ENCODE assay signal across 9 cellular contexts in the genomic region with DNA sequence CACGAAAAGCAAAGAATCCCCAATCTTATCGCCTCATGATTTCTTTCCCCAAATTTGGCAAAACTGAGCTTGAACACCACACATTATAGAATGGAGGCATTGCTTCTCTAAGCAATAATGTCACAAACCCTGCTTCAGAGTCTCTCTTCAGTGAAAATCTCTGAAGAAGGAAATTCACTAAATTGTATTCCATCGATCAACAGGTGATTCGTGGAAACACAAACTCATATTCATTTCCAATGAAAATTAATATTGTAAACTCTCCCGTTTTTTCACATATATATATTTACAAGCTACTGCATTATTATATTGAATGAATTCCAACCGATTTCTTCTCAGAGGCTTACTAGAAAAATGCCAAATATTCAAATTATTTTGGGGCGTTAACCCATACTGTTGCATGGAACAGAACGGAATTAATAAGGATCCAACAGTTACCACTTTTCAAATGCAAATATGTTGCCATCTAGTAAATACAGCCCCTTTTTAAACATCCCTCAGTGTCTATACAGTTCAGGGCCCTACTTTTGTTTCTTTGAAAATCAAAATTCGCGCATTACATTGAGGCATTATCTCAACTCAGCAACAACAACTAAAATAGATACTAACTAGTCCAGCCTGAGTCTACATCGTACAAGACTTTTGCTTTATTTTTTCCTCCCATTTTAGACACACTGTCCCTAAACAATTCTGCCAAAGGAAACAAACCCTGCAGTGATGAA. TPM values are rescaled to one million over a fixed set of nuclear protein-coding genes. Genes with fewer than 3 reads are reported as not detected.
A peak's percentile ranks its signal among the peaks of the same experiment; 100 is the strongest.
DNase-seq lines count a peak whose midpoint lies in the region; ATAC-seq, FAIRE-seq and TF ChIP-seq lines count a peak whose summit lies in the region.
"Had no signal": no experiment of that assay in that cellular context is flagged by ENCODE, and none has a peak within 500 bp of the region (broad histone marks: within the 10 kb centered on the region; RNA-seq: fewer than 3 reads in every experiment).

No MANE protein-coding gene starts in this region.

- H3K9me3 Mint-ChIP-seq in IgD-negative memory B cell: peaks cover 0 to 2% (median 0%) of the 10 kb centered on the region in 3 donors
- H3K9me3 Mint-ChIP-seq in effector memory CD8-positive, alpha-beta T cell: no peaks in the 10 kb centered on the region
- no peaks in the 10 kb centered on the region for H3K9me3 Mint-ChIP-seq in naive B cell

- H3K27ac Mint-ChIP-seq in IgD-negative memory B cell (peak overlapping the region in 2 of 3 donors; percentile 13 to 57), naive B cell (peak overlapping the region in 3 of 6 donors; percentile 5 to 32 (median 13))
- no peak overlapping the region for H3K27ac Mint-ChIP-seq in effector memory CD8-positive, alpha-beta T cell

- CTCF ChIA-PET in A549 (lab: Yijun Ruan, JAX): interaction anchor here (1.3 kb wide), 1 partner anchor 118 kb away, joined by 4 read pairs; no protein-coding TSS in a partner anchor

- peak overlapping the region; percentile 98 for H3K4me2 ChIP-seq in A549

- no peak for FAIRE-seq in A549 (lab: Jason Lieb, UNC)

- H3K4me3 ChIP-seq in A549: peak overlapping the region; percentile 87

- H3K36me3 Mint-ChIP-seq in IgD-negative memory B cell (no peaks in the 10 kb centered on the region), naive B cell (no peaks in the 10 kb centered on the region)
- peaks cover 4% of the 10 kb centered on the region for H3K36me3 Mint-ChIP-seq in effector memory CD8-positive, alpha-beta T cell (ENCODE audit: insufficient read depth)

- DNase-seq in A549 (ENCODE audit: low read depth in 1 of 2, low spot score in 1 of 2): no peak
- DNase-seq in effector memory CD8-positive, alpha-beta T cell: no peak
- DNase-seq in naive B cell: no peak
- no peak for DNase-seq in stimulated activated CD4-positive, alpha-beta T cell treated with anti-CD3 and anti-CD28 coated beads, Interleukin-4, amount 100 ng/mL, for 24 hours
- DNase-seq: activated CD4-positive, alpha-beta T cell treated with anti-CD3 and anti-CD28 coated beads for 48 hours had no signal

- H3K4me1 Mint-ChIP-seq in IgD-negative memory B cell: peaks cover 27 to 38% (median 30%) of the 10 kb centered on the region in 3 donors
- peaks cover 6 to 10% of the 10 kb centered on the region in 2 donors for H3K4me1 Mint-ChIP-seq in effector memory CD8-positive, alpha-beta T cell (ENCODE audit: low read depth in 2 of 2)
- peaks cover 20 to 38% (median 30%) of the 10 kb centered on the region in 3 donors for H3K4me1 Mint-ChIP-seq in naive B cell

- 43% methylated on average over 11 of the region's 11 CpGs for WGBS in A549 (ENCODE audit: missing lambda C conversion rate)

- ATAC-seq in A549 (no peak), naive B cell (ENCODE audit: low read depth in 2 of 2) (no peak), HG03196 (IDR thresholded peaks at IDR 0.05; ENCODE audit: unreplicated experiment) (no peak), HG03139 (IDR thresholded peaks at IDR 0.05; ENCODE audit: unreplicated experiment) (no peak), GM19023 (IDR thresholded peaks at IDR 0.05; ENCODE audit: unreplicated experiment) (no peak)
- ATAC-seq in effector memory CD8-positive, alpha-beta T cell (replicated peaks): no peak

- TF ChIP-seq RAD21 in A549 (conservative IDR thresholded peaks at IDR 0.05 in 1 of 2, IDR thresholded peaks at IDR 0.05 in 1 of 2): no peak

- H3K27me3 Mint-ChIP-seq in IgD-negative memory B cell: peaks cover 1% of the 10 kb centered on the region
- H3K27me3 Mint-ChIP-seq in effector memory CD8-positive, alpha-beta T cell: peaks cover 35 to 65% of the 10 kb centered on the region in 2 donors
- peaks cover under 1 to 4% (median 4%) of the 10 kb centered on the region in 3 donors for H3K27me3 Mint-ChIP-seq in naive B cell

- POLR2A ChIA-PET in A549 (lab: Yijun Ruan, JAX): interaction anchor here (1.2 kb wide), 1 partner anchor 79 kb away, joined by 5 read pairs; no protein-coding TSS in a partner anchor

- H3K4me3 Mint-ChIP-seq in IgD-negative memory B cell (peak overlapping the region; percentile 87 to 93 (median 91)), naive B cell (peak overlapping the region; percentile 74 to 94 (median 90))
- peak overlapping the region; percentile 62 to 66 for H3K4me3 Mint-ChIP-seq in effector memory CD8-positive, alpha-beta T cell

- H3K27ac ChIP-seq in A549: peak overlapping the region; percentile 87 to 99

- no peaks in the 10 kb centered on the region for H3K9me3 ChIP-seq in A549

- TF ChIP-seq POLR2A in A549 (IDR thresholded peaks at IDR 0.05; ENCODE audit: low read length): no peak

- H3K4me1 ChIP-seq in A549: peaks cover 41% of the 10 kb centered on the region

- TF ChIP-seq EP300 in A549 (IDR thresholded peaks at IDR 0.05): no peak

- no peak for TF ChIP-seq CTCF in A549 (IDR thresholded peaks at IDR 0.05)

TF ChIP-seq in A549, 52 proteins besides CTCF, POLR2A, EP300 and RAD21:
- TF ChIP-seq HOXB13 (CRISPR knock-in tag; IDR thresholded peaks at IDR 0.05; ENCODE audit: low read depth): no peak
- TF ChIP-seq HMGXB4 (CRISPR knock-in tag; IDR thresholded peaks at IDR 0.05; ENCODE audit: borderline replicate concordance): no peak
- no peak for TF ChIP-seq JUN (IDR thresholded peaks at IDR 0.05)
- TF ChIP-seq, protein P1, sequence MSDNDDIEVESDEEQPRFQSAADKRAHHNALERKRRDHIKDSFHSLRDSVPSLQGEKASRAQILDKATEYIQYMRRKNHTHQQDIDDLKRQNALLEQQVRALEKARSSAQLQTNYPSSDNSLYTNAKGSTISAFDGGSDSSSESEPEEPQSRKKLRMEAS (IDR thresholded peaks at IDR 0.05): no peak
- TF ChIP-seq ZC3H11A (IDR thresholded peaks at IDR 0.05): no peak
- TF ChIP-seq ZFP36 (IDR thresholded peaks at IDR 0.05; ENCODE audit: borderline replicate concordance, partially characterized antibody): no peak
- TF ChIP-seq ESRRA (IDR thresholded peaks at IDR 0.05; ENCODE audit: borderline replicate concordance, low read length): no peak
- no peak for TF ChIP-seq CEBPB (IDR thresholded peaks at IDR 0.05)
- TF ChIP-seq EHMT2 (IDR thresholded peaks at IDR 0.05; ENCODE audit: low read depth): no peak
- no peak for TF ChIP-seq ZNF302 (CRISPR knock-in tag; IDR thresholded peaks at IDR 0.05)
- TF ChIP-seq MAZ (IDR thresholded peaks at IDR 0.05; ENCODE audit: borderline replicate concordance, low read depth, low read length): no peak

RNA-seq across cellular contexts. Expression of gene KIF13A, which starts 1.3 kb away (rescaled TPM):
- polyA plus RNA-seq in A549 (2011; rRNA removed) (38.4 and 39.4 TPM in 2 replicates), A549 (2017; fragmentation: RNase III; extraction: RNeasy Plus Mini Kit Qiagen cat#74134 plus additional on column Dnase treatment) (28.3 to 30.2 TPM (median 28.6 TPM) in 3 replicates), IgD-negative memory B cell (1.4 TPM), naive B cell (ENCODE audit: low read depth in 6 of 6) (1 to 10 TPM in 2 of 6 donors, under 1 TPM in 3, not detected in 1; 0.21 to 4.3 (median 0.91) TPM)
- 14.4 and 16.7 TPM in 2 replicates for polyA plus RNA-seq in A549 (2012; cell fraction: cytosol; rRNA removed)
- polyA plus RNA-seq in A549 (2012; cell fraction: nucleus; rRNA removed): 9.6 and 14.6 TPM in 2 replicates
- 40.1 and 42.6 TPM in 2 replicates for polyA minus RNA-seq in A549 (2011; rRNA and poly(A)+ RNA removed)

Comparison
In these comparisons a context has a peak if more than half of its experiments do, and no peak if none do; other contexts are left out.
1. H3K27ac Mint-ChIP-seq: peak in IgD-negative memory B cell (2 of 3); none in effector memory CD8-positive, alpha-beta T cell (0 of 2).
2. Peak in every context shown above with its lines, with median percentiles within 50 percentile points of each other: H3K4me3 Mint-ChIP-seq.